14 cellular contexts compared by ENCODE assay signal in the genomic region with DNA sequence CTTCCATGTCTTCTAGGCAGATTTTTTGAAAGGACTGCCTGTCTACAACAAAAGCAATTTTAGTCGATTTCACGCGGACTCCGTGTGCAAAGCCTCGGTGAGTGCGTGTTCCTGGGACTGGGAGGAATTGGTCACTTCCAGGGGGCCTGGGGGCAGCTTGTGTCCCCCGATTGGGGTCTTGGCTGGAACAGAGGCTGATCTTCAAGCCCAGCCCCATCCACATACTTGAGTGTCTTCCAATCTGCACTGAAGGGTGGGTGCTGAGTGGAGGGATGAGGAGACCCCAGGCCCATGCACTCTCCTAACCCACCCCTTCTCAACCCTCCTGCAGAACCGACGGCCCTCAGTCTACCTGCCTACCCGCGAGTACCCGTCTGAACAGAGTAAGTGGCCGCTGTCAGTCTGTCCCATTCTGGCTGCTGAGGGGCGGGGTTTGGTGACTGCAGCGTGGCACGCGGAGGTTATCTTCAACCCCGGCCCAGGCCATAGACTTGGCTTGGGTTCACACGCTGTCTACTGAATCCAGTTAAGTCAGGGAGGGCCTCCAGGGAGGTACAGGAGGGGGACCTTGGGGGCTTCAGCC. TPM values are rescaled to one million over a fixed set of nuclear protein-coding genes. Genes with fewer than 3 reads are reported as not detected.
DNase-seq lines count a peak whose midpoint lies in the region; ATAC-seq and TF ChIP-seq lines count a peak whose summit lies in the region.
"Had no signal": no experiment of that assay in that cellular context is flagged by ENCODE, and none has a peak within 500 bp of the region (broad histone marks: within the 10 kb centered on the region; RNA-seq: fewer than 3 reads in every experiment).

No MANE protein-coding gene starts in this region.

- no peak for TF ChIP-seq CTCF in CD4-positive, alpha-beta T cell (IDR thresholded peaks at IDR 0.05)
- no peak for TF ChIP-seq CTCF in IMR-90 (conservative IDR thresholded peaks at IDR 0.05; ENCODE audit: low read depth, low read length)
- no peak for TF ChIP-seq CTCF in endothelial cell (IDR thresholded peaks at IDR 0.05; ENCODE audit: unreplicated experiment)

- H4K8ac ChIP-seq in IMR-90 (ENCODE audit: low read depth in 2 of 2, low read length in 2 of 2): no peak overlapping the region

- H3K4me3 Mint-ChIP-seq in CD4-positive, alpha-beta T cell: peak overlapping the region; percentile 4
- H3K4me3 Mint-ChIP-seq in endothelial cell (ENCODE audit: unreplicated experiment): peak overlapping the region; percentile 23
- H3K4me3 Mint-ChIP-seq: GM23338 had no signal

- H4K91ac ChIP-seq in IMR-90 (ENCODE audit: insufficient read depth, low read depth, low read length): no peak overlapping the region

- peaks cover 20% of the 10 kb centered on the region for H3K4me1 Mint-ChIP-seq in CD4-positive, alpha-beta T cell (ENCODE audit: low read depth)
- peaks cover 8% of the 10 kb centered on the region for H3K4me1 Mint-ChIP-seq in endothelial cell (ENCODE audit: unreplicated experiment)

- no peak overlapping the region for H2AK5ac ChIP-seq in IMR-90 (ENCODE audit: low read depth, low read length)

- peaks cover 12% of the 10 kb centered on the region for H3K9me1 ChIP-seq in IMR-90 (ENCODE audit: insufficient read depth, low read length)

- H3K27me3 ChIP-seq in CD4-positive, alpha-beta T cell (ENCODE audit: control insufficient read depth, insufficient read depth, low read length): no peaks in the 10 kb centered on the region
- H3K27me3 ChIP-seq in IMR-90 (ENCODE audit: control insufficient read depth, insufficient read depth, low read length): no peaks in the 10 kb centered on the region
- H3K27me3 ChIP-seq: BLaER1 had no signal

- H3K79me1 ChIP-seq in IMR-90 (ENCODE audit: low read depth in 1 of 2, low read length in 2 of 2): peaks cover 29 to 64% of the 10 kb centered on the region in 2 experiments

- H2AFZ ChIP-seq in IMR-90 (replicated peaks; ENCODE audit: low read length, poor library complexity): no peak overlapping the region
- H2AFZ ChIP-seq: GM23338 had no signal

- no peak overlapping the region for H3K18ac ChIP-seq in IMR-90 (ENCODE audit: low read depth, low read length)

- H2AK9ac ChIP-seq in IMR-90 (replicated peaks; ENCODE audit: low read depth, low read length, poor library complexity): peak overlapping the region; percentile 25

- no peak for TF ChIP-seq POLR2A in IMR-90 (IDR thresholded peaks at IDR 0.05; ENCODE audit: low read depth, low read length)

- peaks cover 29% of the 10 kb centered on the region for H4K20me1 ChIP-seq in IMR-90 (ENCODE audit: insufficient read depth, low read length)

- WGBS in IMR-90 (ENCODE audit: extremely low coverage in 2 of 2, insufficient read length in 1 of 2), 2 experiments: 91% methylated on average over 12 of the region's 19 CpGs; no CpG with 5 or more reads in 1 of the 2 experiments

- dilution Hi-C loops in IMR-90 (cut with HindIII; ENCODE audit: low sequenced_read_pairs, unreplicated experiment): no loop called here

- H3K23ac ChIP-seq in IMR-90 (ENCODE audit: low read depth, low read length): no peak overlapping the region

- H3K27ac ChIP-seq in CD4-positive, alpha-beta T cell (ENCODE audit: low read depth, low read length): no peak overlapping the region
- no peak overlapping the region for H3K27ac ChIP-seq in IMR-90 (ENCODE audit: insufficient read depth, low read length)
- H3K27ac ChIP-seq: 22Rv1, BLaER1 had no signal

- DNase-seq in CD4-positive, alpha-beta T cell: no peak
- DNase-seq in IMR-90 (no peak), endothelial cell (ENCODE audit: low spot score) (no peak), sciatic nerve (ENCODE audit: low spot score) (peak; percentile 60), left lobe of liver (ENCODE audit: low spot score) (no peak), RKO (ENCODE audit: low spot score) (no peak)
- DNase-seq: DMS 273 treated with DMSO at 0.1 percent for 48 hours, H7, KG1 had no signal

- CTCF ChIA-PET in CD4-positive, alpha-beta T cell (lab: Charles Lee): no interaction called here
- CTCF ChIA-PET in IMR-90 (lab: Yijun Ruan, JAX): no interaction called here

- no peak overlapping the region for H4K5ac ChIP-seq in IMR-90 (ENCODE audit: low read depth, low read length)

- no peak overlapping the region for H2BK15ac ChIP-seq in IMR-90 (ENCODE audit: low read depth, low read length)

- no peak overlapping the region for H2BK20ac ChIP-seq in IMR-90 (ENCODE audit: low read depth, low read length)

- H3K9me3 ChIP-seq in CD4-positive, alpha-beta T cell (ENCODE audit: control insufficient read depth, low read length): no peaks in the 10 kb centered on the region
- H3K9me3 ChIP-seq in IMR-90 (ENCODE audit: control insufficient read depth, insufficient read depth, low read length): no peaks in the 10 kb centered on the region
- H3K9me3 ChIP-seq: BLaER1 had no signal

- ATAC-seq in CD4-positive, alpha-beta T cell (ENCODE audit: poor library complexity): no peak
- ATAC-seq in IMR-90 (ENCODE audit: low read depth) (no peak), sciatic nerve (no peak), left lobe of liver (no peak), HG03439 (IDR thresholded peaks at IDR 0.05; ENCODE audit: unreplicated experiment) (no peak), GM21360 (IDR thresholded peaks at IDR 0.05; ENCODE audit: unreplicated experiment) (no peak)
- ATAC-seq: GM23338 had no signal

- H3K14ac ChIP-seq in IMR-90 (replicated peaks; ENCODE audit: low read depth, low read length): no peak overlapping the region

- no peak overlapping the region for H3K27ac Mint-ChIP-seq in CD4-positive, alpha-beta T cell
- no peak overlapping the region for H3K27ac Mint-ChIP-seq in endothelial cell (ENCODE audit: unreplicated experiment)
- H3K27ac Mint-ChIP-seq: GM23338 had no signal

- no peak overlapping the region for H3K4ac ChIP-seq in IMR-90 (ENCODE audit: low read depth, low read length)

- peaks cover 12% of the 10 kb centered on the region for H3K4me1 ChIP-seq in IMR-90 (ENCODE audit: control insufficient read depth, insufficient read depth, low read length)

- H3K56ac ChIP-seq in IMR-90 (ENCODE audit: extremely low read depth, insufficient read depth, low read length): no peak overlapping the region

- no peak for TF ChIP-seq RAD21 in IMR-90 (IDR thresholded peaks at IDR 0.05; ENCODE audit: low read length)

- intact Hi-C loops in CD4-positive, alpha-beta T cell (cut with DNase I, micrococcal nuclease): no loop called here
- intact Hi-C loops in IMR-90 (cut with micrococcal nuclease): no loop called here
- intact Hi-C loops in sciatic nerve (cut with DNase I): no loop called here

- no peaks in the 10 kb centered on the region for H3K9me3 Mint-ChIP-seq in CD4-positive, alpha-beta T cell
- H3K9me3 Mint-ChIP-seq in endothelial cell (ENCODE audit: unreplicated experiment): no peaks in the 10 kb centered on the region
- H3K9me3 Mint-ChIP-seq: GM23338 had no signal

- H2BK120ac ChIP-seq in IMR-90 (ENCODE audit: low read depth, low read length): no peak overlapping the region

- no peak overlapping the region for H3K4me2 ChIP-seq in IMR-90 (ENCODE audit: low read depth, low read length)
- H3K4me2 ChIP-seq: BLaER1, GM23338 had no signal

- H3K9ac ChIP-seq in IMR-90 (ENCODE audit: low read depth, low read length): no peak overlapping the region
- H3K9ac ChIP-seq: BLaER1 had no signal

- POLR2A ChIA-PET in CD4-positive, alpha-beta T cell (lab: Charles Lee): no interaction called here
- POLR2A ChIA-PET in IMR-90 (lab: Charles Lee; ENCODE audit: unreplicated experiment): no interaction called here

- peaks cover 55% of the 10 kb centered on the region for H3K36me3 Mint-ChIP-seq in CD4-positive, alpha-beta T cell (ENCODE audit: low read depth)
- H3K36me3 Mint-ChIP-seq in endothelial cell (ENCODE audit: low read depth, unreplicated experiment): peaks cover 12% of the 10 kb centered on the region

- no peaks in the 10 kb centered on the region for H3K27me3 Mint-ChIP-seq in CD4-positive, alpha-beta T cell
- peaks cover 11% of the 10 kb centered on the region for H3K27me3 Mint-ChIP-seq in endothelial cell (ENCODE audit: unreplicated experiment)

- BruUV-seq in IMR-90 (replicated peaks; lab: Mats Ljungman, UMichigan): no TSS peak

- in situ Hi-C loops in IMR-90 (cut with MboI; ENCODE audit: low sequenced_read_pairs): no loop called here

- peaks cover 37% of the 10 kb centered on the region for H3K36me3 ChIP-seq in IMR-90 (ENCODE audit: control insufficient read depth, insufficient read depth, low read length)

- no peak overlapping the region for H2BK5ac ChIP-seq in IMR-90 (ENCODE audit: low read depth, low read length, poor library complexity, severe bottlenecking)

- no peak overlapping the region for H3K4me3 ChIP-seq in IMR-90 (ENCODE audit: insufficient read depth, low read depth, low read length)
- H3K4me3 ChIP-seq: BLaER1, GM23338 had no signal

RNA-seq across cellular contexts. Expression of a gene that starts 4.7 kb away (rescaled TPM):
- total RNA-seq in CD4-positive, alpha-beta T cell: 10 to 100 TPM; 41.4 to 43.4 TPM
- total RNA-seq in IMR-90 (2012; rRNA removed): 33.7 and 35.0 TPM in 2 replicates
- polyA plus RNA-seq in IMR-90 (2012; rRNA removed): 87.2 and 113 TPM in 2 replicates
- 105 and 131 TPM in 2 replicates for polyA plus RNA-seq in IMR-90 (2012; cell fraction: cytosol; rRNA removed)
- polyA plus RNA-seq in IMR-90 (2012; cell fraction: nucleus; rRNA removed; ENCODE audit: low replicate concordance): 54.5 and 126 TPM in 2 replicates
- 44.7 TPM for total RNA-seq in endothelial cell (ENCODE audit: unreplicated experiment)
- total RNA-seq in sciatic nerve: 29.4 TPM
- total RNA-seq in left lobe of liver: 10.9 TPM

RNA-seq across cellular contexts. Expression of a gene that starts 8.4 kb away (rescaled TPM):
- 10 to 100 TPM; 28.4 to 28.7 TPM for total RNA-seq in CD4-positive, alpha-beta T cell
- total RNA-seq in IMR-90 (2012; rRNA removed): 7.3 and 17.2 TPM in 2 replicates
- polyA plus RNA-seq in IMR-90 (2012; rRNA removed): 31.7 and 37.0 TPM in 2 replicates
- polyA plus RNA-seq in IMR-90 (2012; cell fraction: cytosol; rRNA removed): 87.8 and 125 TPM in 2 replicates
- polyA plus RNA-seq in IMR-90 (2012; cell fraction: nucleus; rRNA removed; ENCODE audit: low replicate concordance): 22.6 and 29.1 TPM in 2 replicates
- 60.2 TPM for total RNA-seq in endothelial cell (ENCODE audit: unreplicated experiment)
- 55.0 TPM for total RNA-seq in sciatic nerve
- total RNA-seq in left lobe of liver: 148 TPM

RNA-seq across cellular contexts. Expression of a gene that starts 10.9 kb away (rescaled TPM):
- total RNA-seq in CD4-positive, alpha-beta T cell: 1 to 10 TPM; 4.4 to 4.6 TPM
- total RNA-seq in IMR-90 (2012; rRNA removed) (3.6 and 3.9 TPM in 2 replicates), endothelial cell (ENCODE audit: unreplicated experiment) (8.9 TPM), sciatic nerve (14.9 TPM), left lobe of liver (18.4 TPM)
- 10.2 and 11.4 TPM in 2 replicates for polyA plus RNA-seq in IMR-90 (2012; rRNA removed)
- 8.5 and 19.6 TPM in 2 replicates for polyA plus RNA-seq in IMR-90 (2012; cell fraction: cytosol; rRNA removed)
- polyA plus RNA-seq in IMR-90 (2012; cell fraction: nucleus; rRNA removed; ENCODE audit: low replicate concordance): 4.4 and 10.7 TPM in 2 replicates

RNA-seq across cellular contexts. Expression of a gene that starts 20.6 kb away (rescaled TPM):
- total RNA-seq in CD4-positive, alpha-beta T cell: 10 to 100 TPM; 15.3 TPM
- 1.6 and 1.7 TPM in 2 replicates for total RNA-seq in IMR-90 (2012; rRNA removed)
- polyA plus RNA-seq in IMR-90 (2012; rRNA removed): 5.3 and 5.6 TPM in 2 replicates
- polyA plus RNA-seq in IMR-90 (2012; cell fraction: cytosol; rRNA removed): 3.1 and 4.3 TPM in 2 replicates
- polyA plus RNA-seq in IMR-90 (2012; cell fraction: nucleus; rRNA removed; ENCODE audit: low replicate concordance): 20.5 and 33.6 TPM in 2 replicates
- 19.0 TPM for total RNA-seq in endothelial cell (ENCODE audit: unreplicated experiment)
- total RNA-seq in sciatic nerve: 14.8 TPM
- total RNA-seq in left lobe of liver: 9.6 TPM

RNA-seq across cellular contexts. Expression of a gene that starts 23.3 kb away (rescaled TPM):
- 10 to 100 TPM; 21.2 to 24.0 TPM for total RNA-seq in CD4-positive, alpha-beta T cell
- total RNA-seq in IMR-90 (2012; rRNA removed): 4.3 and 4.7 TPM in 2 replicates
- 14.6 and 15.1 TPM in 2 replicates for polyA plus RNA-seq in IMR-90 (2012; rRNA removed)
- polyA plus RNA-seq in IMR-90 (2012; cell fraction: cytosol; rRNA removed): 9.8 and 11.4 TPM in 2 replicates
- polyA plus RNA-seq in IMR-90 (2012; cell fraction: nucleus; rRNA removed; ENCODE audit: low replicate concordance): 34.3 and 114 TPM in 2 replicates
- total RNA-seq in endothelial cell (ENCODE audit: unreplicated experiment): 27.3 TPM
- 22.0 TPM for total RNA-seq in sciatic nerve
- total RNA-seq in left lobe of liver: 14.3 TPM
